15 cellular contexts compared by ENCODE assay signal in genomic region chr15:40756938-40757337, GRCh38. TPM values are rescaled to one million over a fixed set of nuclear protein-coding genes. Genes with fewer than 3 reads are reported as not detected.
DNase-seq lines count a peak whose midpoint lies in the region; FAIRE-seq and TF ChIP-seq lines count a peak whose summit lies in the region.
"Had no signal": no experiment of that assay in that cellular context is flagged by ENCODE, and none has a peak within 500 bp of the region (broad histone marks: within the 10 kb centered on the region; RNA-seq: fewer than 3 reads in every experiment).

No MANE protein-coding gene starts in this region.

- H3K4me2 ChIP-seq in DOHH2 (ENCODE audit: low read length), result peak overlapping the region; percentile 40
- H3K4me2 ChIP-seq in endothelial cell of umbilical vein (ENCODE audit: insufficient read depth, low read length), result no peak overlapping the region

- H3K4me3 ChIP-seq in DOHH2 (ENCODE audit: low read length) (0 out of 2 replicates have a peak overlapping the region, but pooled peaks have one; percentile 19), endothelial cell of umbilical vein (replicated peaks in 1 of 3; ENCODE audit: insufficient read depth in 1 of 3, low read depth in 1 of 3, low read length in 3 of 3) (no peak overlapping the region)
- H3K4me3 ChIP-seq: heart right ventricle, right atrium auricular region, vagina had no signal

- H3K36me3 ChIP-seq in DOHH2 (ENCODE audit: control insufficient read depth, low read length) (peaks cover 23% of the 10 kb centered on the region), endothelial cell of umbilical vein (ENCODE audit: control insufficient read depth in 2 of 2, extremely low read depth in 1 of 2, insufficient read depth in 2 of 2, low read length in 2 of 2) (no peaks in the 10 kb centered on the region)

- peaks cover 74% of the 10 kb centered on the region for H3K4me1 ChIP-seq in DOHH2 (ENCODE audit: control insufficient read depth, low read length)
- peaks cover 8% of the 10 kb centered on the region for H3K4me1 ChIP-seq in endothelial cell of umbilical vein (ENCODE audit: control insufficient read depth, extremely low read depth, insufficient read depth, low read length)

- H3K9me2 ChIP-seq in DOHH2 (replicated peaks; ENCODE audit: control insufficient read depth, low read length), result no peaks in the 10 kb centered on the region

- H3K79me2 ChIP-seq in DOHH2 (ENCODE audit: control insufficient read depth, low read length), result peaks cover 31% of the 10 kb centered on the region
- H3K79me2 ChIP-seq in endothelial cell of umbilical vein (ENCODE audit: control insufficient read depth, insufficient read depth, low read length), result peaks cover 19% of the 10 kb centered on the region

- peak overlapping the region; percentile 67 for H2AFZ ChIP-seq in endothelial cell of umbilical vein (ENCODE audit: low read depth, low read length)

- TF ChIP-seq CTCF in 22Rv1 (IDR thresholded peaks at IDR 0.05) (no peak), DOHH2 (IDR thresholded peaks at IDR 0.05; ENCODE audit: low read depth, low read length, poor library complexity, severe bottlenecking) (no peak), endothelial cell of umbilical vein (IDR thresholded peaks at IDR 0.05; ENCODE audit: extremely low read depth in 1 of 2, insufficient read depth in 1 of 2, low read depth in 1 of 2, low read length in 2 of 2) (no peak)

- POLR2A ChIA-PET in endothelial cell of umbilical vein (lab: Charles Lee), result interaction anchor here (1.0 kb wide), 1 partner anchor 174 kb away, joined by 3 read pairs; no protein-coding TSS in a partner anchor

- peaks cover 21% of the 10 kb centered on the region for H3F3A ChIP-seq in DOHH2 (ENCODE audit: control insufficient read depth, insufficient read depth)

- dilution Hi-C loops in endothelial cell of umbilical vein (cut with MboI; ENCODE audit: extremely low pct_ligation_motif_present, low sequenced_read_pairs), result no loop called here

- intact Hi-C loops in endothelial cell of umbilical vein (cut with micrococcal nuclease), result no loop called here

- no peaks in the 10 kb centered on the region for H3K9me3 ChIP-seq in DOHH2 (ENCODE audit: control insufficient read depth, insufficient read depth, low read length)
- no peaks in the 10 kb centered on the region for H3K9me3 ChIP-seq in endothelial cell of umbilical vein (replicated peaks; ENCODE audit: control insufficient read depth, insufficient read depth, low read length)
- H3K9me3 ChIP-seq: heart right ventricle, right atrium auricular region, vagina had no signal

- H3K27ac ChIP-seq in 22Rv1, result peak overlapping the region; percentile 88
- 0 out of 2 replicates have a peak overlapping the region, but pooled peaks have one; percentile 8 for H3K27ac ChIP-seq in DOHH2 (ENCODE audit: low read depth, low read length)
- no peak overlapping the region for H3K27ac ChIP-seq in endothelial cell of umbilical vein (ENCODE audit: insufficient read depth, low read depth, low read length)
- H3K27ac ChIP-seq: heart right ventricle, right atrium auricular region, vagina had no signal

- CTCF ChIA-PET in endothelial cell of umbilical vein (lab: Charles Lee), result interaction anchor here (0.6 to 2.4 kb wide), 5 partner anchors 9 to 30 kb away, joined by 3 to 8 read pairs (median 4); partner anchors contain the start of gene C15orf62

- no peak for FAIRE-seq in endothelial cell of umbilical vein (lab: Jason Lieb, UNC)
- FAIRE-seq: H54 had no signal

- no peaks in the 10 kb centered on the region for H4K20me1 ChIP-seq in DOHH2 (ENCODE audit: control insufficient read depth, insufficient read depth, low read depth, low read length)
- no peaks in the 10 kb centered on the region for H4K20me1 ChIP-seq in endothelial cell of umbilical vein (replicated peaks; ENCODE audit: control insufficient read depth, extremely low read depth, insufficient read depth, low read length)

- TF ChIP-seq POLR2A in endothelial cell of umbilical vein (IDR thresholded peaks at IDR 0.05; ENCODE audit: low read depth, low read length), result no peak

- DNase-seq in OCI-M1 (lab: John Stamatoyannopoulos, UW) (peak; percentile 51), endothelial cell of umbilical vein (ENCODE audit: low read depth, low spot score) (no peak), GM03348 (ENCODE audit: low spot score) (no peak), 8988T (no peak), iPS-NIHi7 (ENCODE audit: extremely low spot score) (no peak)
- no peak for DNase-seq in stimulated activated CD4-positive, alpha-beta T cell treated with anti-CD3 and anti-CD28 coated beads, Interleukin-4, amount 100 ng/mL, for 24 hours
- DNase-seq: activated CD4-positive, alpha-beta T cell treated with anti-CD3 and anti-CD28 coated beads, Interleukin-2, amount 50 U/mL, for 48 hours; C1 segment of cervical spinal cord; heart right ventricle; NCI-H226 had no signal

- H3K9ac ChIP-seq in endothelial cell of umbilical vein (replicated peaks; ENCODE audit: extremely low read depth, insufficient read depth, low read length), result no peak overlapping the region

- H3K27me3 ChIP-seq in DOHH2 (ENCODE audit: control insufficient read depth, low read length), result no peaks in the 10 kb centered on the region
- H3K27me3 ChIP-seq in endothelial cell of umbilical vein (ENCODE audit: control insufficient read depth in 2 of 2, insufficient read depth in 2 of 2, low read length in 2 of 2), result no peaks in the 10 kb centered on the region
- H3K27me3 ChIP-seq: heart right ventricle, right atrium auricular region, vagina had no signal

- no peaks in the 10 kb centered on the region for H3K9me1 ChIP-seq in endothelial cell of umbilical vein (replicated peaks; ENCODE audit: control insufficient read depth, extremely low read depth, insufficient read depth, low read length)

- BruUV-seq in endothelial cell of umbilical vein (replicated peaks; lab: Mats Ljungman, UMichigan), result no TSS peak

TF ChIP-seq in endothelial cell of umbilical vein, 7 proteins besides CTCF, POLR2A, EP300 and RAD21 (continues in another document):
- no peak for TF ChIP-seq MAX (IDR thresholded peaks at IDR 0.05; ENCODE audit: insufficient read depth, insufficient read length)
- no peak for TF ChIP-seq MYC (IDR thresholded peaks at IDR 0.05; ENCODE audit: low read depth, low read length)
- no peak for TF ChIP-seq POLR2AphosphoS5 (IDR thresholded peaks at IDR 0.05; ENCODE audit: insufficient read depth, low read depth, low read length)
- TF ChIP-seq GATA2 (IDR thresholded peaks at IDR 0.05; ENCODE audit: insufficient read depth, insufficient read length, low read depth, low read length), result no peak

RNA-seq across cellular contexts. Expression of gene RMDN3, which starts 1.9 kb away (rescaled TPM):
- total RNA-seq in endothelial cell of umbilical vein, result 35.9 and 37.2 TPM in 2 replicates
- polyA plus RNA-seq in endothelial cell of umbilical vein, result 17.6 and 20.1 TPM in 2 replicates
- polyA plus RNA-seq in endothelial cell of umbilical vein (2011; cell fraction: cytosol; rRNA removed), result 26.5 and 28.2 TPM in 2 replicates
- 37.1 and 37.7 TPM in 2 replicates for polyA plus RNA-seq in endothelial cell of umbilical vein (2011; cell fraction: nucleus; rRNA removed)
- 28.0 and 31.1 TPM in 2 replicates for polyA plus RNA-seq in endothelial cell of umbilical vein (2012)
- 20.7 and 20.9 TPM in 2 replicates for polyA minus RNA-seq in endothelial cell of umbilical vein
- polyA minus RNA-seq in endothelial cell of umbilical vein (2011; cell fraction: cytosol; rRNA and poly(A)+ RNA removed), result 34.8 TPM
- polyA minus RNA-seq in endothelial cell of umbilical vein (2011; cell fraction: nucleus; rRNA and poly(A)+ RNA removed), result 6.7 and 7.8 TPM in 2 replicates

RNA-seq across cellular contexts. Expression of gene GCHFR, which starts 6.9 kb away (rescaled TPM):
- 5.5 and 6.3 TPM in 2 replicates for total RNA-seq in endothelial cell of umbilical vein
- 14.2 and 17.0 TPM in 2 replicates for polyA plus RNA-seq in endothelial cell of umbilical vein
- polyA plus RNA-seq in endothelial cell of umbilical vein (2011; cell fraction: cytosol; rRNA removed), result 5.8 and 7.0 TPM in 2 replicates
- 1.3 and 1.7 TPM in 2 replicates for polyA plus RNA-seq in endothelial cell of umbilical vein (2011; cell fraction: nucleus; rRNA removed)
- 3.1 and 3.4 TPM in 2 replicates for polyA plus RNA-seq in endothelial cell of umbilical vein (2012)
- 0.64 and 1.5 TPM in 2 replicates for polyA minus RNA-seq in endothelial cell of umbilical vein
- 75.0 TPM for polyA minus RNA-seq in endothelial cell of umbilical vein (2011; cell fraction: cytosol; rRNA and poly(A)+ RNA removed)
- polyA minus RNA-seq in endothelial cell of umbilical vein (2011; cell fraction: nucleus; rRNA and poly(A)+ RNA removed), result 1.7 and 2.5 TPM in 2 replicates

RNA-seq across cellular contexts. Expression of gene C15orf62, which starts 12.8 kb away (rescaled TPM):
- total RNA-seq in endothelial cell of umbilical vein, result 0.38 and 0.44 TPM in 2 replicates
- polyA plus RNA-seq in endothelial cell of umbilical vein, result 0.12 and 0.16 TPM in 2 replicates
- polyA plus RNA-seq in endothelial cell of umbilical vein (2011; cell fraction: cytosol; rRNA removed), result 0.08 and 0.11 TPM in 2 replicates
- polyA plus RNA-seq in endothelial cell of umbilical vein (2011; cell fraction: nucleus; rRNA removed), result 0.12 and 0.15 TPM in 2 replicates
- 0.55 and 0.58 TPM in 2 replicates for polyA plus RNA-seq in endothelial cell of umbilical vein (2012)
- 0.19 TPM in 1 of 2 replicates, not detected in the other for polyA minus RNA-seq in endothelial cell of umbilical vein
- 1.2 TPM for polyA minus RNA-seq in endothelial cell of umbilical vein (2011; cell fraction: cytosol; rRNA and poly(A)+ RNA removed)
- polyA minus RNA-seq in endothelial cell of umbilical vein (2011; cell fraction: nucleus; rRNA and poly(A)+ RNA removed), result not detected in 2 replicates

RNA-seq across cellular contexts. Expression of gene ZFYVE19, which starts 50.0 kb away (rescaled TPM):
- 24.8 and 29.7 TPM in 2 replicates for total RNA-seq in endothelial cell of umbilical vein
- polyA plus RNA-seq in endothelial cell of umbilical vein, result 47.2 and 55.4 TPM in 2 replicates
- 52.3 and 52.6 TPM in 2 replicates for polyA plus RNA-seq in endothelial cell of umbilical vein (2011; cell fraction: cytosol; rRNA removed)
- 190 and 203 TPM in 2 replicates for polyA plus RNA-seq in endothelial cell of umbilical vein (2011; cell fraction: nucleus; rRNA removed)
- 19.3 and 24.1 TPM in 2 replicates for polyA plus RNA-seq in endothelial cell of umbilical vein (2012)
- 27.3 and 33.5 TPM in 2 replicates for polyA minus RNA-seq in endothelial cell of umbilical vein
- 18.5 TPM for polyA minus RNA-seq in endothelial cell of umbilical vein (2011; cell fraction: cytosol; rRNA and poly(A)+ RNA removed)
- 17.6 and 25.4 TPM in 2 replicates for polyA minus RNA-seq in endothelial cell of umbilical vein (2011; cell fraction: nucleus; rRNA and poly(A)+ RNA removed)

RNA-seq across cellular contexts. Expression of gene DNAJC17, which starts 50.3 kb away (rescaled TPM):
- total RNA-seq in endothelial cell of umbilical vein, result 42.6 and 46.4 TPM in 2 replicates
- polyA plus RNA-seq in endothelial cell of umbilical vein, result 30.7 and 43.2 TPM in 2 replicates
- 60.5 and 64.7 TPM in 2 replicates for polyA plus RNA-seq in endothelial cell of umbilical vein (2011; cell fraction: cytosol; rRNA removed)
- 98.3 and 125 TPM in 2 replicates for polyA plus RNA-seq in endothelial cell of umbilical vein (2011; cell fraction: nucleus; rRNA removed)
- 24.9 and 29.7 TPM in 2 replicates for polyA plus RNA-seq in endothelial cell of umbilical vein (2012)
- polyA minus RNA-seq in endothelial cell of umbilical vein, result 21.5 and 25.7 TPM in 2 replicates
- polyA minus RNA-seq in endothelial cell of umbilical vein (2011; cell fraction: cytosol; rRNA and poly(A)+ RNA removed), result 18.1 TPM
- polyA minus RNA-seq in endothelial cell of umbilical vein (2011; cell fraction: nucleus; rRNA and poly(A)+ RNA removed), result 13.8 and 19.4 TPM in 2 replicates
